3 cellular contexts compared by ENCODE assay signal in genomic region chr5:131353991-131354390, GRCh38.
TF ChIP-seq lines count a peak whose summit lies in the region.

No MANE protein-coding gene starts in this region.

TF ChIP-seq in HepG2, 621 proteins besides CTCF, POLR2A, EP300 and RAD21 (continued from another document):
- TF ChIP-seq CEBPB (IDR thresholded peaks at IDR 0.05; ENCODE audit: borderline replicate concordance, low read depth, low read length) = peak; percentile 50; the same call in 1 of the 2 replicates
- TF ChIP-seq ZNF121 (CRISPR knock-in tag; IDR thresholded peaks at IDR 0.05) = peak; percentile 85

TF ChIP-seq in Ishikawa, 13 proteins besides CTCF, POLR2A, EP300 and RAD21 (continued from another document):
- TF ChIP-seq TCF12 (IDR thresholded peaks at IDR 0.05; ENCODE audit: low read depth) = no peak
- no peak for TF ChIP-seq MAX (IDR thresholded peaks at IDR 0.05)

TF ChIP-seq in H1, 55 proteins besides CTCF, POLR2A, EP300 and RAD21 (continued from another document):
- TF ChIP-seq TAF7 (optimal IDR thresholded peaks at IDR 0.05; ENCODE audit: borderline replicate concordance, low read depth, low read length) (no peak), SUZ12 (IDR thresholded peaks at IDR 0.05; ENCODE audit: low read length) (no peak), CREB1 (IDR thresholded peaks at IDR 0.05) (no peak), BACH1 (IDR thresholded peaks at IDR 0.05; ENCODE audit: low read length) (no peak), TEAD4 (IDR thresholded peaks at IDR 0.05; ENCODE audit: low read depth, low read length) (no peak), RNF2 (IDR thresholded peaks at IDR 0.05; ENCODE audit: borderline replicate concordance, low read depth, low read length, missing control alignments, poor library complexity, severe bottlenecking) (no peak), RFX5 (IDR thresholded peaks at IDR 0.05; ENCODE audit: borderline replicate concordance, low read depth, low read length) (no peak)
